In the genomic region with DNA sequence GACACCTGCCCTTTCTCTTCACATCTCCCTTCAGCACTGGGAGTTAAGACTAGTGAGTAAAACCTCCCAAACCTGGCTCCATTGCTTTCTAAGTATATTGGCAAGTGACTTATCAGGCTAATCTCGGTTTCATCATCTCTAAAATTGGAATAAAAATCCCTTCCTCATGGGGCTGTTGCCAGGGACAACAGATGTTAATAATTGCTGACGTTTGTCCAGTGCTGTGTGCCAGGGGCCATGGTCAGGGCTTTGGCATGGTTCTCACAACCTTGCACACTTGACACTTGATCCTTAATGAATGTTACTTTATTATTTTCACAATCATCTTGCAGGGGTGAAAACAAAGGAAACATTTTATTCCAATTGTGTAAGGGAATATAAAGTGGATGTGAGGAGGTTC, we compare ENCODE assay signal across 1 cellular context.
TF ChIP-seq lines count a peak whose summit lies in the region.

No MANE protein-coding gene starts in this region.

TF ChIP-seq in SK-N-SH, 30 proteins besides CTCF, POLR2A, EP300 and RAD21 (continued from another document):
- TF ChIP-seq, protein P1, sequence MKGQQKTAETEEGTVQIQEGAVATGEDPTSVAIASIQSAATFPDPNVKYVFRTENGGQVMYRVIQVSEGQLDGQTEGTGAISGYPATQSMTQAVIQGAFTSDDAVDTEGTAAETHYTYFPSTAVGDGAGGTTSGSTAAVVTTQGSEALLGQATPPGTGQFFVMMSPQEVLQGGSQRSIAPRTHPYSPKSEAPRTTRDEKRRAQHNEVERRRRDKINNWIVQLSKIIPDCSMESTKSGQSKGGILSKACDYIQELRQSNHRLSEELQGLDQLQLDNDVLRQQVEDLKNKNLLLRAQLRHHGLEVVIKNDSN (IDR thresholded peaks at IDR 0.05; ENCODE audit: borderline replicate concordance, low read depth): no peak
- no peak for TF ChIP-seq RFX5 (IDR thresholded peaks at IDR 0.05; ENCODE audit: low read length)
- no peak for TF ChIP-seq RCOR1 (IDR thresholded peaks at IDR 0.05; ENCODE audit: low read length)
- no peak for TF ChIP-seq FOXM1 (IDR thresholded peaks at IDR 0.05; ENCODE audit: low read depth)
- TF ChIP-seq MXI1 (IDR thresholded peaks at IDR 0.05; ENCODE audit: low read depth, low read length): no peak
- no peak for TF ChIP-seq GATA2 (CRISPR knock-in tag; IDR thresholded peaks at IDR 0.05)
- no peak for TF ChIP-seq TAF1 (IDR thresholded peaks at IDR 0.05; ENCODE audit: borderline replicate concordance, low read depth, low read length)
- TF ChIP-seq, protein P2, sequence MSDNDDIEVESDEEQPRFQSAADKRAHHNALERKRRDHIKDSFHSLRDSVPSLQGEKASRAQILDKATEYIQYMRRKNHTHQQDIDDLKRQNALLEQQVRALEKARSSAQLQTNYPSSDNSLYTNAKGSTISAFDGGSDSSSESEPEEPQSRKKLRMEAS (IDR thresholded peaks at IDR 0.05; ENCODE audit: low read depth): no peak
- no peak for TF ChIP-seq POLR2AphosphoS5 (IDR thresholded peaks at IDR 0.05; ENCODE audit: low read depth, low read length)
- TF ChIP-seq FOXJ3 (CRISPR knock-in tag; IDR thresholded peaks at IDR 0.05): no peak
- no peak for TF ChIP-seq CHD2 (IDR thresholded peaks at IDR 0.05; ENCODE audit: low read length, partially characterized antibody)
- TF ChIP-seq NFIC (IDR thresholded peaks at IDR 0.05; ENCODE audit: borderline replicate concordance): no peak
